ENCODE assay signal across 28 cellular contexts in the genomic region with DNA sequence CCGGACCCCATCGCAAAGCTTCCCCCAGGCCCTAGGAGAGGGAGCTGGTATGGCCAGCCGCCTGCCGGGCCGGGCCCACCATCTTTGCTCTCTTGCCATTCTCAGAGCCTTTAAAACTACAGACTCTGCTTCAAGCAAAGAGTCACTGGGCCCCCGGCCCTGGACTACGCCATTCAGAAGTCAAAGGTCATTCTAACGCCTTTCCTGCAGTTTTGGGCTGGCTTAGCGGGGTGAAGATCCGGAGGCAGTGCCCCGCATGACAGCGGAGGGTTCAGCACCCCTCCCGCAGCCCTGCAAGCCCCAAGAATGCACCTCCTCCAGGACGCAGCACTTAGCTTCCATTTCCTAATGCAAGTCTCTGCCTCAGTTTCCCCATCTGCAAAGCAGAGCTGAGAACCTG.
"Had no signal": no experiment of that assay in that cellular context is flagged by ENCODE, and none has a peak within 500 bp of the region (broad histone marks: within the 10 kb centered on the region; RNA-seq: fewer than 3 reads in every experiment).

No MANE protein-coding gene starts in this region.

- H3K9me3 ChIP-seq: colonic mucosa, gastroesophageal sphincter, heart right ventricle, lower lobe of right lung, neutrophil, right atrium auricular region, spleen, testis, tibial artery had no signal

- ATAC-seq: esophagus mucosa; gastroesophageal sphincter; heart right ventricle; left ventricle myocardium superior; lower lobe of right lung; stimulated activated memory B cell treated with anti-CD40 and anti-IgM and Interleukin-4, amounts not matched to agents 10 μg/mL and 1 μg/mL and 100 μg/mL, for 72 hours; stimulated activated naive CD8-positive, alpha-beta T cell treated with anti-CD3 and anti-CD28 coated beads, Interleukin-15, Interleukin-2, amounts not matched to agents 100 U/mL and 50 U/mL, for 24 hours had no signal

- H3K9me3 Mint-ChIP-seq: dendritic cell treated with granulocyte-macrophage colony-stimulating factor and Interleukin-4, amounts not matched to agents 40 ng/mL and 50 ng/mL, for 4 days; endodermal cell; nephron progenitor cell; stimulated activated memory B cell treated with anti-CD40 and anti-IgM and Interleukin-4, amounts not matched to agents 10 μg/mL and 1 μg/mL and 100 μg/mL, for 72 hours; type B pancreatic cell had no signal

- H3K9ac ChIP-seq: parathyroid adenoma had no signal

- H3K27me3 ChIP-seq: colonic mucosa, neutrophil, testis had no signal

- H3K4me3 ChIP-seq: colonic mucosa, gastroesophageal sphincter, heart right ventricle, lower lobe of right lung, right atrium auricular region, skin epidermis, spleen, testis, tibial artery had no signal

- H3K4me3 Mint-ChIP-seq: dendritic cell treated with granulocyte-macrophage colony-stimulating factor and Interleukin-4, amounts not matched to agents 40 ng/mL and 50 ng/mL, for 4 days; endodermal cell; nephron progenitor cell; stimulated activated memory B cell treated with anti-CD40 and anti-IgM and Interleukin-4, amounts not matched to agents 10 μg/mL and 1 μg/mL and 100 μg/mL, for 72 hours; type B pancreatic cell had no signal

- H3K27me3 Mint-ChIP-seq: dendritic cell treated with granulocyte-macrophage colony-stimulating factor and Interleukin-4, amounts not matched to agents 40 ng/mL and 50 ng/mL, for 4 days had no signal

- H3K36me3 ChIP-seq: colonic mucosa, gastroesophageal sphincter, heart right ventricle, lower lobe of right lung, neutrophil, right atrium auricular region, spleen, tibial artery had no signal

- H3K4me1 ChIP-seq: colonic mucosa, gastroesophageal sphincter, heart right ventricle, lower lobe of right lung, parathyroid adenoma, right atrium auricular region, testis, tibial artery had no signal

- H3K36me3 Mint-ChIP-seq: stimulated activated memory B cell treated with anti-CD40 and anti-IgM and Interleukin-4, amounts not matched to agents 10 μg/mL and 1 μg/mL and 100 μg/mL, for 72 hours; type B pancreatic cell had no signal

- H3K27ac Mint-ChIP-seq: dendritic cell treated with granulocyte-macrophage colony-stimulating factor and Interleukin-4, amounts not matched to agents 40 ng/mL and 50 ng/mL, for 4 days; endodermal cell; nephron progenitor cell; progenitor cell of endocrine pancreas; stimulated activated memory B cell treated with anti-CD40 and anti-IgM and Interleukin-4, amounts not matched to agents 10 μg/mL and 1 μg/mL and 100 μg/mL, for 72 hours; type B pancreatic cell had no signal

- H2AFZ ChIP-seq: parathyroid adenoma had no signal

- DNase-seq: central memory CD4-positive, alpha-beta T cell; colonic mucosa; effector CD8-positive, alpha-beta T cell; endodermal cell; foreskin fibroblast; heart right ventricle; hippocampal formation; kidney glomerular epithelial cell; left ventricle myocardium superior; lower lobe of right lung; nephron progenitor cell; spleen; stimulated activated CD4-positive, alpha-beta T cell treated with anti-CD3 and anti-CD28 coated beads, Interleukin-4, amount 100 ng/mL, for 4 hours; stimulated activated naive CD8-positive, alpha-beta T cell treated with anti-CD3 and anti-CD28 coated beads, Interleukin-15, Interleukin-2, amounts not matched to agents 100 U/mL and 50 U/mL, for 24 hours; testis; tibial artery had no signal

- H3K27ac ChIP-seq: colonic mucosa, epithelial cell of prostate, gastroesophageal sphincter, heart right ventricle, lower lobe of right lung, neutrophil, parathyroid adenoma, right atrium auricular region, skin epidermis, spleen, testis, tibial artery had no signal

- FAIRE-seq: islet of Langerhans had no signal

- H3K4me1 Mint-ChIP-seq: stimulated activated memory B cell treated with anti-CD40 and anti-IgM and Interleukin-4, amounts not matched to agents 10 μg/mL and 1 μg/mL and 100 μg/mL, for 72 hours had no signal
